Comparison of ENCODE assay signal across 14 cellular contexts in the genomic region with DNA sequence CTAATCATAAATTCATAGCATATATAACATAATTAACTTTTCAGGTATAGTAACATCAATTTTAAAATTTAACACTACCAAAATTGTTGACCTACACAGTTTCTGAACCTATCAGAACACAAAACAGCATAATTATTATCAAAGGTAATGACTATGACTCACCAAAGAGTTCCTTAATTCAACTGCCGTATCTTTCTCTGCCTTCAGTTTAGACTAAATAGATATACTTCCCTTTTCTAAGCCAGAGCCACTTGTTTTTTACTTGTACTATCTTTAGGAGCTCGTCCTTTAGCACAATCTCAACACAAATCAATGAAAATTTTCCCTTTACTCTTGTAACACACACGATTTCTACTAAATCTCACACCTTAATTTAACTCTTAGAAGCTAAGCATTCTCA. TPM values are rescaled to one million over a fixed set of nuclear protein-coding genes. Genes with fewer than 3 reads are reported as not detected.
A peak's percentile ranks its signal among the peaks of the same experiment; 100 is the strongest.
DNase-seq lines count a peak whose midpoint lies in the region; ATAC-seq and TF ChIP-seq lines count a peak whose summit lies in the region.
"Had no signal": no experiment of that assay in that cellular context is flagged by ENCODE, and none has a peak within 500 bp of the region (broad histone marks: within the 10 kb centered on the region; RNA-seq: fewer than 3 reads in every experiment).

No MANE protein-coding gene starts in this region.

- ATAC-seq in HG02981 (IDR thresholded peaks at IDR 0.05; ENCODE audit: unreplicated experiment) (no peak), HG02884 (IDR thresholded peaks at IDR 0.05; ENCODE audit: unreplicated experiment) (no peak)

- H3K27me3 Mint-ChIP-seq in endothelial cell (ENCODE audit: unreplicated experiment), result no peaks in the 10 kb centered on the region
- H3K27me3 Mint-ChIP-seq: activated naive CD8-positive, alpha-beta T cell had no signal

- H3K36me3 Mint-ChIP-seq in endothelial cell (ENCODE audit: low read depth, unreplicated experiment), result peaks cover 10% of the 10 kb centered on the region

- peak overlapping the region; percentile 86 for H3K27ac ChIP-seq in substantia nigra (ENCODE audit: low read depth, low read length, poor library complexity, severe bottlenecking)
- H3K27ac ChIP-seq: C4-2B, colonic mucosa had no signal

- H3K4me1 Mint-ChIP-seq in endothelial cell (ENCODE audit: unreplicated experiment), result no peaks in the 10 kb centered on the region

- H3K4me3 Mint-ChIP-seq in endothelial cell (ENCODE audit: unreplicated experiment), result no peak overlapping the region
- H3K4me3 Mint-ChIP-seq: activated naive CD8-positive, alpha-beta T cell had no signal

- no peak for TF ChIP-seq CTCF in endothelial cell (IDR thresholded peaks at IDR 0.05; ENCODE audit: unreplicated experiment)

- peak; percentile 72 for DNase-seq in KBM-7
- peak; percentile 19 for DNase-seq in SK-MEL-5 (ENCODE audit: low read depth, low spot score)
- DNase-seq in endothelial cell (ENCODE audit: low spot score), result no peak
- DNase-seq in substantia nigra (lab: John Stamatoyannopoulos, UW), result no peak
- no peak for DNase-seq in activated gamma-delta T cell (lab: John Stamatoyannopoulos, UW)
- no peak for DNase-seq in NCI-H128 (lab: John Stamatoyannopoulos, UW; ENCODE audit: unreplicated experiment)
- DNase-seq: activated CD8-positive, alpha-beta memory T cell treated with anti-CD3 and anti-CD28 coated beads, Interleukin-2, amount 50 U/mL, for 48 hours; colonic mucosa; stimulated activated CD4-positive, alpha-beta T cell treated with anti-CD3 and anti-CD28 coated beads, Interleukin-4, amount 100 ng/mL, for 1 hour; SW 1271 had no signal

- in situ Hi-C loops in KBM-7 (cut with MboI; ENCODE audit: low pct_unique_long_range_greater_than_20kb, low sequenced_read_pairs), result no loop called here
- in situ Hi-C loops in SK-MEL-5 (cut with HindIII; ENCODE audit: low pct_unique_long_range_greater_than_20kb, low sequenced_read_pairs), result no loop called here

- no peaks in the 10 kb centered on the region for H3K9me3 Mint-ChIP-seq in endothelial cell (ENCODE audit: unreplicated experiment)

- peak overlapping the region; percentile 12 for H3K27ac Mint-ChIP-seq in endothelial cell (ENCODE audit: unreplicated experiment)
- H3K27ac Mint-ChIP-seq: activated naive CD8-positive, alpha-beta T cell had no signal

RNA-seq across cellular contexts. Expression of a gene that starts 54.4 kb away (rescaled TPM):
- 139 and 161 TPM in 2 replicates for total RNA-seq in SK-MEL-5 (2014; rRNA removed; shearing (Covaris generic))
- 54.8 and 70.9 TPM in 2 replicates for polyA plus RNA-seq in SK-MEL-5 (2015; cell fraction: cytosol; rRNA removed)
- 176 and 213 TPM in 2 replicates for polyA plus RNA-seq in SK-MEL-5 (2015; cell fraction: nucleus; rRNA removed)
- total RNA-seq in endothelial cell (ENCODE audit: unreplicated experiment), result 98.7 TPM

Comparison
In these comparisons a context has a peak if more than half of its experiments do, and no peak if none do; other contexts are left out.
1. DNase-seq: peak in KBM-7 (single experiment) and SK-MEL-5 (single experiment); none in endothelial cell (single experiment), substantia nigra (0 of 49), activated gamma-delta T cell (single experiment) and NCI-H128 (single experiment).